Comparison of ENCODE assay signal across 2 cellular contexts in genomic region chr20:23121766-23122095, GRCh38.
TF ChIP-seq lines count a peak whose summit lies in the region.

No MANE protein-coding gene starts in this region.

TF ChIP-seq in HepG2, 621 proteins besides CTCF, POLR2A, EP300 and RAD21:
- TF ChIP-seq ZNF670 (CRISPR knock-in tag; IDR thresholded peaks at IDR 0.05; ENCODE audit: borderline replicate concordance): no peak
- TF ChIP-seq GLI4 (CRISPR knock-in tag; IDR thresholded peaks at IDR 0.05; ENCODE audit: borderline replicate concordance): no peak
- TF ChIP-seq ZNF282 (IDR thresholded peaks at IDR 0.05; ENCODE audit: partially characterized antibody): no peak
- no peak for TF ChIP-seq CENPBD1 (CRISPR knock-in tag; IDR thresholded peaks at IDR 0.05; ENCODE audit: borderline replicate concordance, low read depth)
- TF ChIP-seq PAF1 (CRISPR knock-in tag; IDR thresholded peaks at IDR 0.05): no peak
- TF ChIP-seq ATF1 (CRISPR knock-in tag; IDR thresholded peaks at IDR 0.05): no peak
- 0 out of 2 replicates have a peak, but pooled peaks have one; percentile 5 for TF ChIP-seq CREB1 (IDR thresholded peaks at IDR 0.05)
- no peak for TF ChIP-seq CREB1 (CRISPR knock-in tag; IDR thresholded peaks at IDR 0.05)
- no peak for TF ChIP-seq ZNF83 (CRISPR knock-in tag; IDR thresholded peaks at IDR 0.05; ENCODE audit: borderline replicate concordance)

TF ChIP-seq in K562, 482 proteins besides CTCF, POLR2A, EP300 and RAD21:
- no peak for TF ChIP-seq COPS2 (conservative IDR thresholded peaks at IDR 0.05)
- no peak for TF ChIP-seq HMBOX1 (IDR thresholded peaks at IDR 0.05)
- no peak for TF ChIP-seq SIX5 (IDR thresholded peaks at IDR 0.05; ENCODE audit: borderline replicate concordance in 1 of 2, insufficient read depth in 1 of 2, low read depth in 1 of 2, low read length in 2 of 2)
- no peak for TF ChIP-seq SFPQ (IDR thresholded peaks at IDR 0.05; ENCODE audit: low read depth, low read length)
- TF ChIP-seq ZNF217 (CRISPR knock-in tag; IDR thresholded peaks at IDR 0.05): no peak
- TF ChIP-seq PRMT5 (CRISPR knock-in tag; IDR thresholded peaks at IDR 0.05): no peak
- no peak for TF ChIP-seq CCAR2 (IDR thresholded peaks at IDR 0.05; ENCODE audit: low read depth, low read length)
- no peak for TF ChIP-seq ZC3H4 (CRISPR knock-in tag; IDR thresholded peaks at IDR 0.05; ENCODE audit: borderline replicate concordance)
- no peak for TF ChIP-seq POLR2B (IDR thresholded peaks at IDR 0.05; ENCODE audit: low read depth, partially characterized antibody)
- TF ChIP-seq ZNF764 (CRISPR knock-in tag; IDR thresholded peaks at IDR 0.05; ENCODE audit: low read depth): no peak
- no peak for TF ChIP-seq NR3C1 (CRISPR knock-in tag; IDR thresholded peaks at IDR 0.05)
- TF ChIP-seq ZNF232 (CRISPR knock-in tag; IDR thresholded peaks at IDR 0.05): no peak
- no peak for TF ChIP-seq ERF (CRISPR knock-in tag; IDR thresholded peaks at IDR 0.05)
- TF ChIP-seq PYGO2 (tag; IDR thresholded peaks at IDR 0.05): no peak
- no peak for TF ChIP-seq ZNF766 (CRISPR knock-in tag; conservative IDR thresholded peaks at IDR 0.05)
TF ChIP-seq in K562: peak in this region for 0.
